Comparison of ENCODE assay signal across 13 cellular contexts in genomic region chr2:99710720-99711612, GRCh38.
A peak's percentile ranks its signal among the peaks of the same experiment; 100 is the strongest.
DNase-seq lines count a peak whose midpoint lies in the region; ATAC-seq and TF ChIP-seq lines count a peak whose summit lies in the region.
"Had no signal": no experiment of that assay in that cellular context is flagged by ENCODE, and none has a peak within 500 bp of the region (broad histone marks: within the 10 kb centered on the region; RNA-seq: fewer than 3 reads in every experiment).

No MANE protein-coding gene starts in this region.

- H3K36me3 ChIP-seq in mesodermal cell (ENCODE audit: control insufficient read depth, insufficient read depth, low read length) = no peaks in the 10 kb centered on the region
- H3K36me3 ChIP-seq in upper lobe of right lung = no peaks in the 10 kb centered on the region

- H3K4me1 ChIP-seq in mesodermal cell (ENCODE audit: control insufficient read depth, insufficient read depth, low read length, poor library complexity, severe bottlenecking) (peaks cover 28% of the 10 kb centered on the region), upper lobe of right lung (peaks cover 3% of the 10 kb centered on the region)

- no peaks in the 10 kb centered on the region for H3K36me3 Mint-ChIP-seq in activated CD4-positive, alpha-beta T cell treated with anti-CD3 and anti-CD28 coated beads, Interleukin-2, amount 10 ng/mL, durations not matched to agents 24 days and 14 days (ENCODE audit: low read depth)
- peaks cover 6% of the 10 kb centered on the region for H3K36me3 Mint-ChIP-seq in chondrocyte (ENCODE audit: low read depth)
- no peaks in the 10 kb centered on the region for H3K36me3 Mint-ChIP-seq in activated T-helper 17 cell treated with anti-CD3 and anti-CD28 coated beads, Interleukin-2, amount 50 U/mL, for 72 hours (ENCODE audit: low read depth)
- H3K36me3 Mint-ChIP-seq: natural killer cell treated with Interleukin-12 subunit alpha and Interleukin-12 subunit beta and Interleukin-15 and Interleukin-18, amount 100 ng/mL, for 72 hours had no signal

- H3K4me3 Mint-ChIP-seq in activated CD4-positive, alpha-beta T cell treated with anti-CD3 and anti-CD28 coated beads, Interleukin-2, amount 10 ng/mL, durations not matched to agents 24 days and 14 days = no peak overlapping the region
- H3K4me3 Mint-ChIP-seq in chondrocyte (ENCODE audit: unreplicated experiment) = peak overlapping the region; percentile 26
- no peak overlapping the region for H3K4me3 Mint-ChIP-seq in activated T-helper 17 cell treated with anti-CD3 and anti-CD28 coated beads, Interleukin-2, amount 50 U/mL, for 72 hours
- H3K4me3 Mint-ChIP-seq: activated T-cell treated with anti-CD3 and anti-CD28 coated beads, Interleukin-2, amount 50 U/mL, for 72 hours; natural killer cell treated with Interleukin-12 subunit alpha and Interleukin-12 subunit beta and Interleukin-15 and Interleukin-18, amount 100 ng/mL, for 72 hours had no signal

- no peaks in the 10 kb centered on the region for H3K27me3 Mint-ChIP-seq in activated CD4-positive, alpha-beta T cell treated with anti-CD3 and anti-CD28 coated beads, Interleukin-2, amount 10 ng/mL, durations not matched to agents 24 days and 14 days
- H3K27me3 Mint-ChIP-seq in chondrocyte (ENCODE audit: low read depth) = no peaks in the 10 kb centered on the region
- H3K27me3 Mint-ChIP-seq in activated T-helper 17 cell treated with anti-CD3 and anti-CD28 coated beads, Interleukin-2, amount 50 U/mL, for 72 hours = no peaks in the 10 kb centered on the region

- peak; percentile 25 for DNase-seq in activated CD4-positive, alpha-beta T cell treated with anti-CD3 and anti-CD28 coated beads, Interleukin-2, amount 10 ng/mL, durations not matched to agents 24 days and 14 days
- no peak for DNase-seq in activated CD4-positive, alpha-beta T cell treated with anti-CD3 and anti-CD28 coated beads, Interleukin-2, amount 50 U/mL, for 1 hour
- DNase-seq in chondrocyte (ENCODE audit: low spot score) (no peak), upper lobe of right lung (no peak)
- DNase-seq in stimulated activated CD4-positive, alpha-beta T cell treated with anti-CD3 and anti-CD28 coated beads, Interleukin-4, amount 100 ng/mL, for 1 hour = no peak
- DNase-seq: activated T-cell treated with anti-CD3 and anti-CD28 coated beads, Interleukin-2, amount 50 U/mL, for 72 hours; NCI-H1930; spleen had no signal

- intact Hi-C loops in activated CD4-positive, alpha-beta T cell treated with anti-CD3 and anti-CD28 coated beads, Interleukin-2, amount 10 ng/mL, durations not matched to agents 24 days and 14 days (cut with micrococcal nuclease) = no loop called here
- intact Hi-C loops in upper lobe of right lung (cut with DNase I) = no loop called here

- no peaks in the 10 kb centered on the region for H3K9me3 Mint-ChIP-seq in activated CD4-positive, alpha-beta T cell treated with anti-CD3 and anti-CD28 coated beads, Interleukin-2, amount 10 ng/mL, durations not matched to agents 24 days and 14 days
- no peaks in the 10 kb centered on the region for H3K9me3 Mint-ChIP-seq in chondrocyte (ENCODE audit: low read depth)
- H3K9me3 Mint-ChIP-seq in activated T-helper 17 cell treated with anti-CD3 and anti-CD28 coated beads, Interleukin-2, amount 50 U/mL, for 72 hours = no peaks in the 10 kb centered on the region
- H3K9me3 Mint-ChIP-seq: activated T-cell treated with anti-CD3 and anti-CD28 coated beads, Interleukin-2, amount 50 U/mL, for 72 hours; natural killer cell treated with Interleukin-12 subunit alpha and Interleukin-12 subunit beta and Interleukin-15 and Interleukin-18, amount 100 ng/mL, for 72 hours had no signal

- peak; percentile 51 for ATAC-seq in upper lobe of right lung
- ATAC-seq in activated T-helper 17 cell treated with anti-CD3 and anti-CD28 coated beads, Interleukin-2, amount 50 U/mL, for 72 hours (replicated peaks) = no peak
- no peak for ATAC-seq in GM21528 (IDR thresholded peaks at IDR 0.05; ENCODE audit: low FRiP score, unreplicated experiment)
- ATAC-seq: activated T-cell treated with anti-CD3 and anti-CD28 coated beads, Interleukin-2, amount 50 U/mL, for 72 hours; natural killer cell treated with Interleukin-12 subunit alpha and Interleukin-12 subunit beta and Interleukin-15 and Interleukin-18, amount 100 ng/mL, for 72 hours had no signal

- H3K27me3 ChIP-seq in upper lobe of right lung = no peaks in the 10 kb centered on the region
- H3K27me3 ChIP-seq: spleen, testis had no signal

- H3K9me3 ChIP-seq in mesodermal cell (ENCODE audit: control insufficient read depth, low read length) (no peaks in the 10 kb centered on the region), upper lobe of right lung (no peaks in the 10 kb centered on the region)
- H3K9me3 ChIP-seq: spleen, testis had no signal

- H3K4me3 ChIP-seq in mesodermal cell (ENCODE audit: extremely low read depth, insufficient read depth, low read length, poor library complexity, severe bottlenecking) (no peak overlapping the region), upper lobe of right lung (no peak overlapping the region)
- H3K4me3 ChIP-seq: spleen, testis had no signal

- H3K27ac Mint-ChIP-seq in activated CD4-positive, alpha-beta T cell treated with anti-CD3 and anti-CD28 coated beads, Interleukin-2, amount 10 ng/mL, durations not matched to agents 24 days and 14 days = no peak overlapping the region
- H3K27ac Mint-ChIP-seq in chondrocyte (ENCODE audit: unreplicated experiment) = peak overlapping the region; percentile 89
- H3K27ac Mint-ChIP-seq in activated T-helper 17 cell treated with anti-CD3 and anti-CD28 coated beads, Interleukin-2, amount 50 U/mL, for 72 hours = no peak overlapping the region
- H3K27ac Mint-ChIP-seq: activated T-cell treated with anti-CD3 and anti-CD28 coated beads, Interleukin-2, amount 50 U/mL, for 72 hours; natural killer cell treated with Interleukin-12 subunit alpha and Interleukin-12 subunit beta and Interleukin-15 and Interleukin-18, amount 100 ng/mL, for 72 hours had no signal

- H3K27ac ChIP-seq in mesodermal cell (ENCODE audit: low read depth, low read length, severe bottlenecking) (peak overlapping the region; percentile 47), upper lobe of right lung (no peak overlapping the region)
- H3K27ac ChIP-seq: spleen, testis had no signal

- no peak for TF ChIP-seq CTCF in chondrocyte (IDR thresholded peaks at IDR 0.05)
- TF ChIP-seq CTCF in upper lobe of right lung (IDR thresholded peaks at IDR 0.05) = no peak

- 62 to 69% methylated on average over 5 to 7 of the region's 16 CpGs for WGBS in mesodermal cell (ENCODE audit: insufficient coverage in 2 of 2), 2 experiments

- H3K4me1 Mint-ChIP-seq in activated CD4-positive, alpha-beta T cell treated with anti-CD3 and anti-CD28 coated beads, Interleukin-2, amount 10 ng/mL, durations not matched to agents 24 days and 14 days = no peaks in the 10 kb centered on the region
- H3K4me1 Mint-ChIP-seq in chondrocyte (ENCODE audit: low read depth) = peaks cover 67% of the 10 kb centered on the region
- no peaks in the 10 kb centered on the region for H3K4me1 Mint-ChIP-seq in activated T-helper 17 cell treated with anti-CD3 and anti-CD28 coated beads, Interleukin-2, amount 50 U/mL, for 72 hours
